8 cellular contexts compared by ENCODE assay signal in genomic region chr9:137253717-137254623, GRCh38. TPM values are rescaled to one million over a fixed set of nuclear protein-coding genes. Genes with fewer than 3 reads are reported as not detected.
A peak's percentile ranks its signal among the peaks of the same experiment; 100 is the strongest.
DNase-seq lines count a peak whose midpoint lies in the region; ATAC-seq, FAIRE-seq and TF ChIP-seq lines count a peak whose summit lies in the region.

No MANE protein-coding gene starts in this region.

- H3K79me1 ChIP-seq in H1 (ENCODE audit: low read depth, low read length), result peaks cover 9% of the 10 kb centered on the region

- no peak overlapping the region for H3K4me3 ChIP-seq in CD4-positive, CD25-positive, alpha-beta regulatory T cell (ENCODE audit: low read depth, low read length)
- H3K4me3 ChIP-seq in OCI-LY1 (ENCODE audit: low read depth, low read length, poor library complexity, severe bottlenecking) (peak overlapping the region; percentile 72), H1 (ENCODE audit: extremely low read depth in 1 of 4, insufficient read depth in 2 of 4, low read depth in 3 of 4, low read length in 4 of 4) (peak overlapping the region; percentile 52 to 100 (median 88)), neutrophil (ENCODE audit: low read depth in 1 of 2, low read length in 1 of 2) (peak overlapping the region; percentile 93 to 99)

- no peaks in the 10 kb centered on the region for H3K27me3 ChIP-seq in CD4-positive, CD25-positive, alpha-beta regulatory T cell (ENCODE audit: control insufficient read depth, insufficient read depth, low read length)
- H3K27me3 ChIP-seq in OCI-LY1 (ENCODE audit: insufficient read depth, low read length) (no peaks in the 10 kb centered on the region; the same call in 1 of the 2 replicates), H1 (replicated peaks in 1 of 4; ENCODE audit: control insufficient read depth in 3 of 4, extremely low read depth in 1 of 4, insufficient read depth in 3 of 4, low read length in 3 of 4) (peaks cover 0 to 7% (median 0%) of the 10 kb centered on the region in 4 experiments; a peak in 3 of 7 replicates), neutrophil (no peaks in the 10 kb centered on the region)

- H4K8ac ChIP-seq in H1 (ENCODE audit: extremely low read depth, insufficient read depth, low read length), result peak overlapping the region; percentile 54; the same call in 1 of the 2 replicates

- H3K27ac ChIP-seq in CD4-positive, CD25-positive, alpha-beta regulatory T cell (ENCODE audit: insufficient read depth, low read length, poor library complexity, severe bottlenecking), result no peak overlapping the region
- no peak overlapping the region for H3K27ac ChIP-seq in OCI-LY1 (ENCODE audit: low read depth, low read length, poor library complexity, severe bottlenecking)
- no peak overlapping the region for H3K27ac ChIP-seq in H1 (ENCODE audit: low read depth, low read length)
- no peak overlapping the region for H3K27ac ChIP-seq in neutrophil

- H2BK20ac ChIP-seq in H1 (ENCODE audit: low read length), result no peak overlapping the region

- no peaks in the 10 kb centered on the region for H3K27me3 Mint-ChIP-seq in CD4-positive, CD25-positive, alpha-beta regulatory T cell

- CTCF ChIA-PET in H1 (lab: Charles Lee; ENCODE audit: partially characterized antibody), result interaction anchor here (0.6 to 2.5 kb wide), 20 partner anchors 9 to 225 kb away, joined by 3 to 28 read pairs (median 4); partner anchors contain the start of genes RNF224, SSNA1, TOR4A and TUBB4B

- peak overlapping the region; percentile 39; the same call in 1 of the 2 replicates for H2AK5ac ChIP-seq in H1 (ENCODE audit: low read depth, low read length)

- no peak overlapping the region for H3K23ac ChIP-seq in H1 (ENCODE audit: insufficient read length)

- H3K79me2 ChIP-seq in OCI-LY1 (ENCODE audit: insufficient read depth, low read length) (no peaks in the 10 kb centered on the region), H1 (ENCODE audit: control insufficient read depth in 1 of 2, insufficient read depth in 2 of 2, low read length in 2 of 2) (peaks cover 0 to 13% of the 10 kb centered on the region in 2 experiments; a peak in 2 of 4 replicates)

- H3K4me2 ChIP-seq in OCI-LY1 (ENCODE audit: low read length) (peak overlapping the region; percentile 85), H1 (ENCODE audit: insufficient read depth in 1 of 2, low read depth in 2 of 2, low read length in 2 of 2) (peak overlapping the region; percentile 90 to 100)

- H2AFZ ChIP-seq in OCI-LY1 (ENCODE audit: low read length), result no peak overlapping the region
- H2AFZ ChIP-seq in H1 (ENCODE audit: low read length), result no peak overlapping the region

- no peak for TF ChIP-seq EP300 in H1 (IDR thresholded peaks at IDR 0.05; ENCODE audit: borderline replicate concordance in 1 of 2, low read depth in 2 of 2, low read length in 2 of 2)

- no peak overlapping the region for H4K5ac ChIP-seq in H1 (ENCODE audit: insufficient read length, low read depth, low read length)

- FAIRE-seq in H1 (lab: Jason Lieb, UNC), result no peak

- H3K9me2 ChIP-seq in OCI-LY1 (ENCODE audit: low read depth, low read length), result no peaks in the 10 kb centered on the region

- peak overlapping the region; percentile 68; the same call in 1 of the 2 replicates for H2BK12ac ChIP-seq in H1 (ENCODE audit: low read depth, low read length)

- H4K20me1 ChIP-seq in OCI-LY1 (ENCODE audit: insufficient read depth, low read length) (no peaks in the 10 kb centered on the region), H1 (replicated peaks in 1 of 2; ENCODE audit: control insufficient read depth in 1 of 2, insufficient read depth in 2 of 2, low read length in 2 of 2) (peaks cover 0 to 5% of the 10 kb centered on the region in 2 experiments)

- no peak overlapping the region for H3K56ac ChIP-seq in H1 (replicated peaks; ENCODE audit: insufficient read length, low read depth, low read length)

- no peak for TF ChIP-seq RAD21 in H1 (IDR thresholded peaks at IDR 0.05 in 1 of 2, conservative IDR thresholded peaks at IDR 0.05 in 1 of 2; ENCODE audit: low read depth in 2 of 2, low read length in 2 of 2)

- TF ChIP-seq POLR2A in H1 (IDR thresholded peaks at IDR 0.05; ENCODE audit: control extremely low read depth in 1 of 2, low read depth in 2 of 2, low read length in 2 of 2), result no peak

- H4K91ac ChIP-seq in H1 (replicated peaks; ENCODE audit: insufficient read length, low read length), result peak overlapping the region; percentile 57

- H3K4ac ChIP-seq in H1 (replicated peaks; ENCODE audit: insufficient read length, low read depth, low read length), result peak overlapping the region; percentile 75

- no peak overlapping the region for H2BK15ac ChIP-seq in H1 (ENCODE audit: low read length)

- H3K4me1 ChIP-seq in CD4-positive, CD25-positive, alpha-beta regulatory T cell (ENCODE audit: control insufficient read depth, insufficient read depth, low read length, poor library complexity, severe bottlenecking), result peaks cover 27% of the 10 kb centered on the region
- H3K4me1 ChIP-seq in OCI-LY1 (ENCODE audit: insufficient read depth, low read length, severe bottlenecking) (peaks cover 46% of the 10 kb centered on the region), H1 (replicated peaks in 1 of 4; ENCODE audit: control insufficient read depth in 3 of 4, insufficient read depth in 4 of 4, low read length in 3 of 4) (peaks cover 0 to 21% (median 16%) of the 10 kb centered on the region in 4 experiments; a peak in 5 of 7 replicates), neutrophil (ENCODE audit: control insufficient read depth in 1 of 2, insufficient read depth in 1 of 2, low read depth in 1 of 2, low read length in 1 of 2) (peaks cover 24 to 27% of the 10 kb centered on the region in 2 experiments)

- H3K9me3 ChIP-seq in CD4-positive, CD25-positive, alpha-beta regulatory T cell (ENCODE audit: control insufficient read depth in 2 of 2, low read length in 2 of 2), result no peaks in the 10 kb centered on the region
- H3K9me3 ChIP-seq in OCI-LY1 (ENCODE audit: low read length) (no peaks in the 10 kb centered on the region), H1 (ENCODE audit: insufficient read depth in 2 of 2, low read depth in 1 of 2, low read length in 1 of 2) (no peaks in the 10 kb centered on the region), neutrophil (no peaks in the 10 kb centered on the region)

- H3K18ac ChIP-seq in H1 (ENCODE audit: extremely low read depth, low read length), result peak overlapping the region; percentile 48

- no peak overlapping the region for H2BK120ac ChIP-seq in H1 (replicated peaks; ENCODE audit: low read depth, low read length)

- POLR2A ChIA-PET in H1 (lab: Charles Lee; ENCODE audit: partially characterized antibody), result interaction anchor here (0.9 to 69.9 kb wide), 4 partner anchors 3 to 116 kb away, joined by 3 to 1462 read pairs (median 734); partner anchors contain the start of genes CYSRT1, NDOR1, NELFB and RNF208

- H3K9ac ChIP-seq in OCI-LY1 (ENCODE audit: low read length) (peak overlapping the region; percentile 86), H1 (replicated peaks in 1 of 4; ENCODE audit: extremely low read depth in 1 of 4, low read depth in 3 of 4, low read length in 3 of 4) (peak overlapping the region in 1 of 4 experiments; percentile 47; a peak in 1 of 7 replicates)

- no peak for ATAC-seq in CD4-positive, CD25-positive, alpha-beta regulatory T cell (ENCODE audit: low read depth in 2 of 2)
- ATAC-seq in HG03342 (IDR thresholded peaks at IDR 0.05; ENCODE audit: unreplicated experiment), result no peak

- 81% methylated on average over 17 of the region's 21 CpGs; no CpG with 5 or more reads in 1 of the 2 experiments for WGBS in H1 (ENCODE audit: extremely low coverage in 1 of 2, insufficient coverage in 1 of 2, insufficient read length in 1 of 2, insufficient replicate concordance in 2 of 2, low coverage in 1 of 2, low lambda C conversion rate in 2 of 2, missing lambda C conversion rate in 1 of 2), 2 experiments

- peaks cover 8% of the 10 kb centered on the region for H3K36me3 ChIP-seq in CD4-positive, CD25-positive, alpha-beta regulatory T cell (ENCODE audit: control insufficient read depth, insufficient read depth, low read length)
- H3K36me3 ChIP-seq in OCI-LY1 (ENCODE audit: insufficient read depth, low read length) (peaks cover 6% of the 10 kb centered on the region), H1 (ENCODE audit: control insufficient read depth in 2 of 4, insufficient read depth in 4 of 4, low read length in 3 of 4) (peaks cover 1 to 13% (median 9%) of the 10 kb centered on the region in 4 experiments; a peak in 6 of 8 replicates), neutrophil (peaks cover 15% of the 10 kb centered on the region)

- H3K23me2 ChIP-seq in H1 (ENCODE audit: low read depth, low read length), result peaks cover 14% of the 10 kb centered on the region; the same call in 1 of the 2 replicates

- no peak overlapping the region for H3K14ac ChIP-seq in H1 (ENCODE audit: insufficient read length)

- TF ChIP-seq CTCF in OCI-LY1 (IDR thresholded peaks at IDR 0.05; ENCODE audit: low read length) (no peak), H1 (IDR thresholded peaks at IDR 0.05; ENCODE audit: control extremely low read depth in 1 of 3, insufficient read depth in 1 of 3, low read depth in 1 of 3, low read length in 3 of 3) (no peak), neutrophil (IDR thresholded peaks at IDR 0.05) (no peak)

- H2BK5ac ChIP-seq in H1 (ENCODE audit: low read depth, low read length), result peak overlapping the region; percentile 16; the same call in 1 of the 2 replicates

- H3F3A ChIP-seq in OCI-LY1 (ENCODE audit: insufficient read depth, low read length), result no peaks in the 10 kb centered on the region

- H3K36me3 Mint-ChIP-seq in CD4-positive, CD25-positive, alpha-beta regulatory T cell, result peaks cover 2% of the 10 kb centered on the region

- no peak for DNase-seq in CD4-positive, CD25-positive, alpha-beta regulatory T cell
- DNase-seq in H1 (ENCODE audit: low read depth in 1 of 2, low spot score in 2 of 2) (no peak), NCI-H187 treated with DMSO at 0.1 percent for 48 hours (lab: John Stamatoyannopoulos, UW) (no peak), DMS 273 treated with DMSO at 0.1 percent for 48 hours (lab: John Stamatoyannopoulos, UW) (no peak), cerebellar nuclear complex (lab: John Stamatoyannopoulos, UW) (no peak)

- H3K4me1 Mint-ChIP-seq in CD4-positive, CD25-positive, alpha-beta regulatory T cell, result peaks cover 0 to 23% (median 3%) of the 10 kb centered on the region in 4 donors

- H3K4me3 Mint-ChIP-seq in CD4-positive, CD25-positive, alpha-beta regulatory T cell, result peak overlapping the region; percentile 77 to 96 (median 88)

- H3K9me3 Mint-ChIP-seq in CD4-positive, CD25-positive, alpha-beta regulatory T cell, result no peaks in the 10 kb centered on the region

- H3K27ac Mint-ChIP-seq in CD4-positive, CD25-positive, alpha-beta regulatory T cell, result peak overlapping the region in 1 of 3 donors; percentile 46

RNA-seq across cellular contexts. Expression of gene NELFB, which starts 1.2 kb away (rescaled TPM):
- 46.4 TPM for total RNA-seq in CD4-positive, CD25-positive, alpha-beta regulatory T cell
- polyA plus RNA-seq in CD4-positive, CD25-positive, alpha-beta regulatory T cell, result 10 to 100 TPM; 22.3 to 27.1 (median 23.7) TPM
- 70.8 and 78.0 TPM in 2 replicates for total RNA-seq in H1 (2021; fragmentation: NEBNext Ultra II Directional; extraction: Animal tissue kit (Norgen Biotek cat#: 25700))
- polyA plus RNA-seq in H1 (2011; rRNA removed), result 57.6 and 86.5 TPM in 2 replicates
- 76.0 TPM for polyA plus RNA-seq in H1 (2011; cell fraction: cytosol; rRNA removed)
- 88.6 TPM for polyA plus RNA-seq in H1 (2011; cell fraction: nucleus; rRNA removed)
- 60.2 to 87.1 TPM (median 80.4 TPM) in 4 replicates for polyA plus RNA-seq in H1 (2012, experiment 1 of 2)
- 79.8 TPM for polyA plus RNA-seq in H1 (2012, experiment 2 of 2)
- 37.9 TPM for polyA plus RNA-seq in H1 (2013, experiment 1 of 2)
- 37.5 TPM for polyA plus RNA-seq in H1 (2013, experiment 2 of 2)
- 38.7 and 47.9 TPM in 2 replicates for polyA minus RNA-seq in H1 (2011; rRNA and poly(A)+ RNA removed)
- polyA minus RNA-seq in H1 (2011; cell fraction: cytosol; rRNA and poly(A)+ RNA removed), result 49.8 TPM
- 27.2 TPM for polyA minus RNA-seq in H1 (2011; cell fraction: nucleus; rRNA and poly(A)+ RNA removed)

RNA-seq across cellular contexts. Expression of gene STPG3, which starts 2.9 kb away (rescaled TPM):
- total RNA-seq in CD4-positive, CD25-positive, alpha-beta regulatory T cell, result not detected
- not detected for polyA plus RNA-seq in CD4-positive, CD25-positive, alpha-beta regulatory T cell
- not detected in 2 replicates for total RNA-seq in H1 (2021; fragmentation: NEBNext Ultra II Directional; extraction: Animal tissue kit (Norgen Biotek cat#: 25700))
- 0.14 TPM in 1 of 2 replicates, not detected in the other for polyA plus RNA-seq in H1 (2011; rRNA removed)
- polyA plus RNA-seq in H1 (2011; cell fraction: cytosol; rRNA removed), result not detected
- 0.43 TPM for polyA plus RNA-seq in H1 (2011; cell fraction: nucleus; rRNA removed)
- polyA plus RNA-seq in H1 (2012, experiment 1 of 2), result 0.42 to 0.67 TPM (median 0.61 TPM) in 3 of 4 replicates, not detected in the other
- 0.30 TPM for polyA plus RNA-seq in H1 (2012, experiment 2 of 2)
- 0.06 TPM for polyA plus RNA-seq in H1 (2013, experiment 1 of 2)
- not detected for polyA plus RNA-seq in H1 (2013, experiment 2 of 2)
- not detected in 2 replicates for polyA minus RNA-seq in H1 (2011; rRNA and poly(A)+ RNA removed)
- polyA minus RNA-seq in H1 (2011; cell fraction: cytosol; rRNA and poly(A)+ RNA removed), result not detected
- not detected for polyA minus RNA-seq in H1 (2011; cell fraction: nucleus; rRNA and poly(A)+ RNA removed)

RNA-seq across cellular contexts. Expression of gene TUBB4B, which starts 12.9 kb away (rescaled TPM):
- 100 TPM for total RNA-seq in CD4-positive, CD25-positive, alpha-beta regulatory T cell
- polyA plus RNA-seq in CD4-positive, CD25-positive, alpha-beta regulatory T cell, result 10 to 100 TPM; 56.7 to 87.4 (median 71.8) TPM
- total RNA-seq in H1 (2021; fragmentation: NEBNext Ultra II Directional; extraction: Animal tissue kit (Norgen Biotek cat#: 25700)), result 307 and 311 TPM in 2 replicates
- polyA plus RNA-seq in H1 (2011; rRNA removed), result 280 and 342 TPM in 2 replicates
- polyA plus RNA-seq in H1 (2011; cell fraction: cytosol; rRNA removed), result 348 TPM
- 340 TPM for polyA plus RNA-seq in H1 (2011; cell fraction: nucleus; rRNA removed)
- 226 to 351 TPM (median 341 TPM) in 4 replicates for polyA plus RNA-seq in H1 (2012, experiment 1 of 2)
- polyA plus RNA-seq in H1 (2012, experiment 2 of 2), result 349 TPM
- 214 TPM for polyA plus RNA-seq in H1 (2013, experiment 1 of 2)
- polyA plus RNA-seq in H1 (2013, experiment 2 of 2), result 205 TPM
- polyA minus RNA-seq in H1 (2011; rRNA and poly(A)+ RNA removed), result 150 and 158 TPM in 2 replicates
- 145 TPM for polyA minus RNA-seq in H1 (2011; cell fraction: cytosol; rRNA and poly(A)+ RNA removed)
- 92.9 TPM for polyA minus RNA-seq in H1 (2011; cell fraction: nucleus; rRNA and poly(A)+ RNA removed)

RNA-seq across cellular contexts. Expression of gene SLC34A3, which starts 23.3 kb away (rescaled TPM):
- not detected for total RNA-seq in CD4-positive, CD25-positive, alpha-beta regulatory T cell
- polyA plus RNA-seq in CD4-positive, CD25-positive, alpha-beta regulatory T cell, result not detected
- total RNA-seq in H1 (2021; fragmentation: NEBNext Ultra II Directional; extraction: Animal tissue kit (Norgen Biotek cat#: 25700)), result not detected in 2 replicates
- 0.06 and 0.08 TPM in 2 replicates for polyA plus RNA-seq in H1 (2011; rRNA removed)
- polyA plus RNA-seq in H1 (2011; cell fraction: cytosol; rRNA removed), result 0.09 TPM
- polyA plus RNA-seq in H1 (2011; cell fraction: nucleus; rRNA removed), result 0.33 TPM
- polyA plus RNA-seq in H1 (2012, experiment 1 of 2), result 0.13 to 0.22 TPM (median 0.19 TPM) in 3 of 4 replicates, not detected in the other
- not detected for polyA plus RNA-seq in H1 (2012, experiment 2 of 2)
- polyA plus RNA-seq in H1 (2013, experiment 1 of 2), result 0.04 TPM
- 0.07 TPM for polyA plus RNA-seq in H1 (2013, experiment 2 of 2)
- not detected in 2 replicates for polyA minus RNA-seq in H1 (2011; rRNA and poly(A)+ RNA removed)
- polyA minus RNA-seq in H1 (2011; cell fraction: cytosol; rRNA and poly(A)+ RNA removed), result not detected
- polyA minus RNA-seq in H1 (2011; cell fraction: nucleus; rRNA and poly(A)+ RNA removed), result not detected

RNA-seq across cellular contexts. Expression of gene TOR4A, which starts 23.6 kb away (rescaled TPM):
- 6.1 TPM for total RNA-seq in CD4-positive, CD25-positive, alpha-beta regulatory T cell
- 1 to 10 TPM; 2.6 to 4.2 (median 3.5) TPM for polyA plus RNA-seq in CD4-positive, CD25-positive, alpha-beta regulatory T cell
- 9.2 and 9.3 TPM in 2 replicates for total RNA-seq in H1 (2021; fragmentation: NEBNext Ultra II Directional; extraction: Animal tissue kit (Norgen Biotek cat#: 25700))
- 8.4 and 11.4 TPM in 2 replicates for polyA plus RNA-seq in H1 (2011; rRNA removed)
- polyA plus RNA-seq in H1 (2011; cell fraction: cytosol; rRNA removed), result 6.6 TPM
- 11.1 TPM for polyA plus RNA-seq in H1 (2011; cell fraction: nucleus; rRNA removed)
- 3.5 to 6.6 TPM (median 5.8 TPM) in 4 replicates for polyA plus RNA-seq in H1 (2012, experiment 1 of 2)
- 5.1 TPM for polyA plus RNA-seq in H1 (2012, experiment 2 of 2)
- 12.1 TPM for polyA plus RNA-seq in H1 (2013, experiment 1 of 2)
- polyA plus RNA-seq in H1 (2013, experiment 2 of 2), result 12.3 TPM
- polyA minus RNA-seq in H1 (2011; rRNA and poly(A)+ RNA removed), result 2.7 TPM in 2 replicates
- polyA minus RNA-seq in H1 (2011; cell fraction: cytosol; rRNA and poly(A)+ RNA removed), result 10.6 TPM
- 9.7 TPM for polyA minus RNA-seq in H1 (2011; cell fraction: nucleus; rRNA and poly(A)+ RNA removed)
